Comparison of ENCODE assay signal across 1 cellular context in the genomic region with DNA sequence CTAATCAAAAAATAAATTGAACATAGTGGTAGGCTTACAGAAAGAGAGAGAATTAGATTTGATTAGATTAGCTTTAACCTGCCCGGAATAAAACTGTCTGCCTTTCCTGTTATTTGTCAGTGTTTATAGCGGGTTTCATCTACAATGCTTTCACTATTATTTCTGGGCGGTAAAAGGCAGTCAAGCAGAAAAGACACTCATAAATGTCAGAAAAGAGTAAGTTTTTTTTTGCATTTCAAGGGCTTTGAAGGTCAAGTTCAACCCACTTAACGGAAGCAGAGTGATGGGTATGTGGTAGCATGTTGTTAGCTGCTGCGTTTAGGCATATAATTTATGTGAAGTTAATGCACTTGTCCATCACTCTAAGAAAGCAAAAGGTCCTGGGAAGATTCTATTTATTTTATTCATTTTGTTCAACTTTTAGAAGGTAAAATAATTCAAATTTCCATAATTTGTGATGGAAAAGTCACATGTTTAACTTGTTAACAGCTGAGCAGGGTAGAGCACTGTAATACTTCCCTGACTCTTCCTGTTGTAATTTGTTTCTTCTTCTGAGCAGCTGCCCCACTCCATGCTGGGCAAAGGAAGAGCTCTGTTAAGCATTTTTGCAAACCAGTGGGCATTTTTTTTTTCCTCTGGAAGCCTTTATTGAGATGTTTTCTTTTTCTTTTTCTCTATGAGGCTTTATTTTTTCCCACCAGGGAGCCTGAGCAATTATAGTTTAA.
TF ChIP-seq lines count a peak whose summit lies in the region.

No MANE protein-coding gene starts in this region.

TF ChIP-seq in GM12878, 131 proteins besides CTCF, POLR2A, EP300 and RAD21 (continued from another document and continues in another):
- TF ChIP-seq, protein P1, sequence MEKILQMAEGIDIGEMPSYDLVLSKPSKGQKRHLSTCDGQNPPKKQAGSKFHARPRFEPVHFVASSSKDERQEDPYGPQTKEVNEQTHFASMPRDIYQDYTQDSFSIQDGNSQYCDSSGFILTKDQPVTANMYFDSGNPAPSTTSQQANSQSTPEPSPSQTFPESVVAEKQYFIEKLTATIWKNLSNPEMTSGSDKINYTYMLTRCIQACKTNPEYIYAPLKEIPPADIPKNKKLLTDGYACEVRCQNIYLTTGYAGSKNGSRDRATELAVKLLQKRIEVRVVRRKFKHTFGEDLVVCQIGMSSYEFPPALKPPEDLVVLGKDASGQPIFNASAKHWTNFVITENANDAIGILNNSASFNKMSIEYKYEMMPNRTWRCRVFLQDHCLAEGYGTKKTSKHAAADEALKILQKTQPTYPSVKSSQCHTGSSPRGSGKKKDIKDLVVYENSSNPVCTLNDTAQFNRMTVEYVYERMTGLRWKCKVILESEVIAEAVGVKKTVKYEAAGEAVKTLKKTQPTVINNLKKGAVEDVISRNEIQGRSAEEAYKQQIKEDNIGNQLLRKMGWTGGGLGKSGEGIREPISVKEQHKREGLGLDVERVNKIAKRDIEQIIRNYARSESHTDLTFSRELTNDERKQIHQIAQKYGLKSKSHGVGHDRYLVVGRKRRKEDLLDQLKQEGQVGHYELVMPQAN (conservative IDR thresholded peaks at IDR 0.05): no peak
- TF ChIP-seq SUZ12 (IDR thresholded peaks at IDR 0.05; ENCODE audit: unreplicated experiment) (no peak), ZNF274 (IDR thresholded peaks at IDR 0.05; ENCODE audit: insufficient read depth, insufficient read length) (no peak), CBFB (IDR thresholded peaks at IDR 0.05; ENCODE audit: low read depth) (no peak), RBBP5 (conservative IDR thresholded peaks at IDR 0.05) (no peak), MXI1 (IDR thresholded peaks at IDR 0.05; ENCODE audit: low read depth, low read length) (no peak), JUNB (IDR thresholded peaks at IDR 0.05) (peak; percentile 57), ZNF622 (IDR thresholded peaks at IDR 0.05) (no peak), MTA3 (IDR thresholded peaks at IDR 0.05; ENCODE audit: borderline replicate concordance, low read length) (no peak), WRNIP1 (IDR thresholded peaks at IDR 0.05; ENCODE audit: borderline replicate concordance, low read depth, low read length) (no peak), MYB (IDR thresholded peaks at IDR 0.05; ENCODE audit: borderline replicate concordance, low read depth, low read length) (no peak), NRF1 (conservative IDR thresholded peaks at IDR 0.05; ENCODE audit: low read depth, low read length) (no peak), NFXL1 (IDR thresholded peaks at IDR 0.05; ENCODE audit: borderline replicate concordance) (no peak), E2F8 (IDR thresholded peaks at IDR 0.05; ENCODE audit: low read depth, partially characterized antibody) (no peak), RFX5 (IDR thresholded peaks at IDR 0.05; ENCODE audit: low read depth, low read length) (no peak), CHD4 (IDR thresholded peaks at IDR 0.05) (no peak), SIN3A (IDR thresholded peaks at IDR 0.05; ENCODE audit: low read depth, low read length) (no peak), HCFC1 (IDR thresholded peaks at IDR 0.05; ENCODE audit: low read length) (no peak), SREBF1 (IDR thresholded peaks at IDR 0.05; ENCODE audit: low read length) (no peak), PRDM15 (CRISPR knock-in tag; IDR thresholded peaks at IDR 0.05) (no peak), TBL1XR1 (IDR thresholded peaks at IDR 0.05; ENCODE audit: low read depth, low read length) (no peak), ZNF207 (IDR thresholded peaks at IDR 0.05; ENCODE audit: borderline replicate concordance) (no peak), SREBF2 (IDR thresholded peaks at IDR 0.05; ENCODE audit: low read length) (no peak), ATF2 (IDR thresholded peaks at IDR 0.05; ENCODE audit: low read length) (no peak), PML (IDR thresholded peaks at IDR 0.05; ENCODE audit: low read length) (no peak), IKZF2 (IDR thresholded peaks at IDR 0.05) (peak; percentile 31 to 47; a peak in 3 of 4 replicates), TCF12 (IDR thresholded peaks at IDR 0.05; ENCODE audit: low read depth, low read length) (no peak), ESRRA (IDR thresholded peaks at IDR 0.05; ENCODE audit: low read length) (peak; percentile 100), BACH1 (IDR thresholded peaks at IDR 0.05; ENCODE audit: borderline replicate concordance) (no peak), GATAD2B (conservative IDR thresholded peaks at IDR 0.05; ENCODE audit: low read depth) (no peak), SP1 (IDR thresholded peaks at IDR 0.05; ENCODE audit: low read depth, low read length) (no peak), RELB (IDR thresholded peaks at IDR 0.05; ENCODE audit: low read depth) (no peak), HDAC2 (IDR thresholded peaks at IDR 0.05) (no peak), ATF7 (IDR thresholded peaks at IDR 0.05; ENCODE audit: low read depth) (0 out of 2 replicates have a peak, but pooled peaks have one; percentile 30), POLR2AphosphoS2 (IDR thresholded peaks at IDR 0.05; ENCODE audit: low read depth, low read length) (no peak), CHD2 (IDR thresholded peaks at IDR 0.05; ENCODE audit: borderline replicate concordance, low read depth, low read length) (no peak), ZBTB4 (CRISPR knock-in tag; IDR thresholded peaks at IDR 0.05) (no peak), ZZZ3 (IDR thresholded peaks at IDR 0.05; ENCODE audit: control insufficient read depth, insufficient read length, low read depth) (no peak), ATF3 (IDR thresholded peaks at IDR 0.05; ENCODE audit: borderline replicate concordance, extremely low read depth, low read depth, low read length) (no peak), CEBPB (IDR thresholded peaks at IDR 0.05; ENCODE audit: borderline replicate concordance in 1 of 2, low read depth in 2 of 2, low read length in 2 of 2) (no peak), RELA (IDR thresholded peaks at IDR 0.05; ENCODE audit: borderline replicate concordance, partially characterized antibody) (no peak), FOS (IDR thresholded peaks at IDR 0.05; ENCODE audit: borderline replicate concordance, extremely low read depth, insufficient read length) (no peak), NR2C1 (IDR thresholded peaks at IDR 0.05) (no peak), SMC3 (IDR thresholded peaks at IDR 0.05; ENCODE audit: borderline replicate concordance, low read length) (no peak)
- TF ChIP-seq, protein P2, sequence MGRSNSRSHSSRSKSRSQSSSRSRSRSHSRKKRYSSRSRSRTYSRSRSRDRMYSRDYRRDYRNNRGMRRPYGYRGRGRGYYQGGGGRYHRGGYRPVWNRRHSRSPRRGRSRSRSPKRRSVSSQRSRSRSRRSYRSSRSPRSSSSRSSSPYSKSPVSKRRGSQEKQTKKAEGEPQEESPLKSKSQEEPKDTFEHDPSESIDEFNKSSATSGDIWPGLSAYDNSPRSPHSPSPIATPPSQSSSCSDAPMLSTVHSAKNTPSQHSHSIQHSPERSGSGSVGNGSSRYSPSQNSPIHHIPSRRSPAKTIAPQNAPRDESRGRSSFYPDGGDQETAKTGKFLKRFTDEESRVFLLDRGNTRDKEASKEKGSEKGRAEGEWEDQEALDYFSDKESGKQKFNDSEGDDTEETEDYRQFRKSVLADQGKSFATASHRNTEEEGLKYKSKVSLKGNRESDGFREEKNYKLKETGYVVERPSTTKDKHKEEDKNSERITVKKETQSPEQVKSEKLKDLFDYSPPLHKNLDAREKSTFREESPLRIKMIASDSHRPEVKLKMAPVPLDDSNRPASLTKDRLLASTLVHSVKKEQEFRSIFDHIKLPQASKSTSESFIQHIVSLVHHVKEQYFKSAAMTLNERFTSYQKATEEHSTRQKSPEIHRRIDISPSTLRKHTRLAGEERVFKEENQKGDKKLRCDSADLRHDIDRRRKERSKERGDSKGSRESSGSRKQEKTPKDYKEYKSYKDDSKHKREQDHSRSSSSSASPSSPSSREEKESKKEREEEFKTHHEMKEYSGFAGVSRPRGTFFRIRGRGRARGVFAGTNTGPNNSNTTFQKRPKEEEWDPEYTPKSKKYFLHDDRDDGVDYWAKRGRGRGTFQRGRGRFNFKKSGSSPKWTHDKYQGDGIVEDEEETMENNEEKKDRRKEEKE (IDR thresholded peaks at IDR 0.05): no peak
